Comparison of ENCODE assay signal across 17 cellular contexts in genomic region chr1:14607295-14607694, GRCh38.
"Had no signal": no experiment of that assay in that cellular context is flagged by ENCODE, and none has a peak within 500 bp of the region (broad histone marks: within the 10 kb centered on the region; RNA-seq: fewer than 3 reads in every experiment).

No MANE protein-coding gene starts in this region.

- DNase-seq: IMR-90, Kasumi-1, MM.1S, NCI-H1105, NCI-H1436 treated with DMSO at 0.1 percent for 48 hours, NCI-H187 treated with DMSO at 0.1 percent for 48 hours, NCI-H2029 treated with DMSO at 0.1 percent for 48 hours, NCI-H2171 treated with DMSO at 0.1 percent for 48 hours, NCI-H345, NCI-H446 treated with DMSO at 0.1 percent for 48 hours, NCI-H510A treated with DMSO at 0.1 percent for 48 hours, NCI-H774, Right ventricle myocardium superior, RPMI8226, SIG-M5, SK-N-SH, SW 1271 had no signal
